In genomic region chr2:10007440-10007839, GRCh38 we compare ENCODE assay signal across 26 cellular contexts. TPM values are rescaled to one million over a fixed set of nuclear protein-coding genes. Genes with fewer than 3 reads are reported as not detected.
DNase-seq lines count a peak whose midpoint lies in the region; ATAC-seq and TF ChIP-seq lines count a peak whose summit lies in the region.
"Had no signal": no experiment of that assay in that cellular context is flagged by ENCODE, and none has a peak within 500 bp of the region (broad histone marks: within the 10 kb centered on the region; RNA-seq: fewer than 3 reads in every experiment).

No MANE protein-coding gene starts in this region.

- 76 to 89% methylated on average over 9 of the region's 9 CpGs for WGBS in heart right ventricle, 2 donors
- no CpG with 5 or more reads among the region's 9 CpGs for WGBS in neuronal stem cell (ENCODE audit: extremely low coverage in 2 of 2, insufficient read length in 2 of 2, insufficient replicate concordance in 1 of 2), 2 donors

- H3K4me3 Mint-ChIP-seq in chondrocyte (ENCODE audit: unreplicated experiment): no peak overlapping the region
- no peak overlapping the region for H3K4me3 Mint-ChIP-seq in immature natural killer cell
- H3K4me3 Mint-ChIP-seq: activated CD8-positive, alpha-beta T cell treated with anti-CD3 and anti-CD28 coated beads for 36 hours; IgD-negative memory B cell; stimulated activated naive CD8-positive, alpha-beta T cell treated with anti-CD3 and anti-CD28 coated beads, Interleukin-15, Interleukin-2, amounts not matched to agents 100 ng/mL and 50 ng/mL, for 24 hours had no signal

- H3K27me3 ChIP-seq in heart right ventricle (peaks cover 0 to 16% (median 0%) of the 10 kb centered on the region in 7 donors), neuronal stem cell (ENCODE audit: control insufficient read depth in 3 of 3, insufficient read depth in 3 of 3, low read depth in 1 of 3, low read length in 3 of 3) (peaks cover 0 to 1% (median 0%) of the 10 kb centered on the region in 3 experiments), tibial artery (no peaks in the 10 kb centered on the region)
- H3K27me3 ChIP-seq: colonic mucosa, uterus had no signal

- H3K36me3 Mint-ChIP-seq in chondrocyte (ENCODE audit: low read depth): no peaks in the 10 kb centered on the region
- no peaks in the 10 kb centered on the region for H3K36me3 Mint-ChIP-seq in immature natural killer cell

- no peak overlapping the region for H3K14ac ChIP-seq in neuronal stem cell (ENCODE audit: low read length)

- H2BK15ac ChIP-seq in neuronal stem cell (ENCODE audit: low read length): no peak overlapping the region

- peak overlapping the region in 6 of 10 donors; percentile 37 to 80 (median 74) for H3K27ac ChIP-seq in heart right ventricle
- no peak overlapping the region for H3K27ac ChIP-seq in neuronal stem cell (replicated peaks; ENCODE audit: low read length)
- H3K27ac ChIP-seq in tibial artery: peak overlapping the region; percentile 73 to 84
- H3K27ac ChIP-seq: C4-2B, colonic mucosa, neutrophil had no signal

- no peak overlapping the region for H3K9ac ChIP-seq in neuronal stem cell (ENCODE audit: low read depth, low read length, poor library complexity)

- no peak overlapping the region for H2AK5ac ChIP-seq in neuronal stem cell (ENCODE audit: low read depth, low read length)

- H4K8ac ChIP-seq in neuronal stem cell (ENCODE audit: low read depth, low read length): no peak overlapping the region

- H2BK120ac ChIP-seq in neuronal stem cell (ENCODE audit: low read depth, low read length): no peak overlapping the region

- H2AFZ ChIP-seq in neuronal stem cell (ENCODE audit: low read length): peak overlapping the region; percentile 5

- H3K27me3 Mint-ChIP-seq in chondrocyte (ENCODE audit: low read depth) (no peaks in the 10 kb centered on the region), immature natural killer cell (ENCODE audit: low read depth in 3 of 3) (peaks cover 2 to 5% (median 3%) of the 10 kb centered on the region in 3 donors)

- H3K4me1 ChIP-seq in heart right ventricle: peaks cover 21 to 54% (median 40%) of the 10 kb centered on the region in 9 donors
- peaks cover 5 to 13% of the 10 kb centered on the region in 2 donors for H3K4me1 ChIP-seq in neuronal stem cell (ENCODE audit: control insufficient read depth in 2 of 2, insufficient read depth in 1 of 2, low read depth in 1 of 2, low read length in 2 of 2)
- H3K4me1 ChIP-seq in tibial artery: peaks cover 3 to 72% (median 61%) of the 10 kb centered on the region in 4 donors
- H3K4me1 ChIP-seq: colonic mucosa had no signal

- H2BK12ac ChIP-seq in neuronal stem cell (ENCODE audit: low read length): no peak overlapping the region

- ATAC-seq in heart right ventricle (no peak), Right ventricle myocardium superior (ENCODE audit: poor library complexity) (no peak), GM19035 (IDR thresholded peaks at IDR 0.05; ENCODE audit: unreplicated experiment) (no peak)

- TF ChIP-seq CTCF in heart right ventricle (IDR thresholded peaks at IDR 0.05) (no peak), chondrocyte (IDR thresholded peaks at IDR 0.05) (no peak), tibial artery (IDR thresholded peaks at IDR 0.05) (no peak)

- peaks cover 26% of the 10 kb centered on the region for H3K4me1 Mint-ChIP-seq in chondrocyte (ENCODE audit: low read depth)
- peaks cover 0 to 6% of the 10 kb centered on the region in 2 donors for H3K4me1 Mint-ChIP-seq in immature natural killer cell
- H3K4me1 Mint-ChIP-seq: IgD-negative memory B cell had no signal

- DNase-seq in heart right ventricle (no peak), Right ventricle myocardium superior (no peak), chondrocyte (ENCODE audit: low spot score) (peak; percentile 32), neuronal stem cell (ENCODE audit: low spot score) (no peak), tibial artery (peak in 1 of 2 donors; percentile 76), MV-4-11 (lab: John Stamatoyannopoulos, UW) (no peak), immature natural killer cell (no peak)
- DNase-seq: activated CD4-positive, CD25-positive, alpha-beta regulatory T cell; activated CD8-positive, alpha-beta T cell treated with anti-CD3 and anti-CD28 coated beads for 36 hours; activated naive CD4-positive, alpha-beta T cell treated with anti-CD3 and anti-CD28 coated beads, Interleukin-2, amount 50 U/mL, for 16 hours; activated T-cell treated with anti-CD3 and anti-CD28 coated beads, Interleukin-2, amount 50 U/mL, for 1 hour; colonic mucosa; foreskin melanocyte; GDM1; NCI-H1436; NCI-H774; OCI-M1; SHP77 treated with DMSO at 0.1 percent for 48 hours; stimulated activated CD4-positive, alpha-beta T cell treated with anti-CD3 and anti-CD28 coated beads, Interleukin-1b, Interleukin-23, amount 100 ng/mL, for 48 hours; uterus had no signal

- H3K18ac ChIP-seq in neuronal stem cell (ENCODE audit: low read length): no peak overlapping the region

- peaks cover 4% of the 10 kb centered on the region for H3K79me1 ChIP-seq in neuronal stem cell (ENCODE audit: low read depth, low read length)

- H2BK5ac ChIP-seq in neuronal stem cell (ENCODE audit: low read length): no peak overlapping the region

- intact Hi-C loops in heart right ventricle (cut with DNase I): no loop called here
- intact Hi-C loops in Right ventricle myocardium superior (cut with DNase I): loop anchor here (5.0 kb wide), 1 partner anchor 35 kb away; the partner anchor contains the start of gene KLF11
- intact Hi-C loops in tibial artery (cut with DNase I; ENCODE audit: low total_unique reads): loop anchor here (5.0 kb wide), 1 partner anchor 35 kb away; the partner anchor contains the start of gene KLF11

- H3K27ac Mint-ChIP-seq in chondrocyte (ENCODE audit: unreplicated experiment) (no peak overlapping the region), immature natural killer cell (no peak overlapping the region)
- H3K27ac Mint-ChIP-seq: activated CD8-positive, alpha-beta T cell treated with anti-CD3 and anti-CD28 coated beads for 36 hours; IgD-negative memory B cell; stimulated activated naive CD8-positive, alpha-beta T cell treated with anti-CD3 and anti-CD28 coated beads, Interleukin-15, Interleukin-2, amounts not matched to agents 100 ng/mL and 50 ng/mL, for 24 hours had no signal

- H3K9me3 ChIP-seq in heart right ventricle (no peaks in the 10 kb centered on the region), neuronal stem cell (replicated peaks in 1 of 2; ENCODE audit: control insufficient read depth in 2 of 2, insufficient read depth in 1 of 2, low read depth in 1 of 2, low read length in 2 of 2) (peaks cover 0 to 2% of the 10 kb centered on the region in 2 donors), tibial artery (no peaks in the 10 kb centered on the region)
- H3K9me3 ChIP-seq: colonic mucosa, mucosa of descending colon, neutrophil, uterus had no signal

- no peak overlapping the region for H4K91ac ChIP-seq in neuronal stem cell (ENCODE audit: low read depth, low read length, poor library complexity)

- H3K4me3 ChIP-seq in heart right ventricle (no peak overlapping the region), neuronal stem cell (ENCODE audit: low read length in 2 of 2) (no peak overlapping the region), tibial artery (no peak overlapping the region)
- H3K4me3 ChIP-seq: colonic mucosa, mucosa of descending colon, uterus had no signal

- H3K4me2 ChIP-seq in neuronal stem cell (ENCODE audit: insufficient read depth, low read length, poor library complexity, severe bottlenecking): no peak overlapping the region

- H3K23ac ChIP-seq in neuronal stem cell (ENCODE audit: low read depth, low read length, poor library complexity): no peak overlapping the region

- H3K9me3 Mint-ChIP-seq in chondrocyte (ENCODE audit: low read depth) (no peaks in the 10 kb centered on the region), immature natural killer cell (no peaks in the 10 kb centered on the region)
- H3K9me3 Mint-ChIP-seq: activated CD8-positive, alpha-beta T cell treated with anti-CD3 and anti-CD28 coated beads for 36 hours; IgD-negative memory B cell; stimulated activated naive CD8-positive, alpha-beta T cell treated with anti-CD3 and anti-CD28 coated beads, Interleukin-15, Interleukin-2, amounts not matched to agents 100 ng/mL and 50 ng/mL, for 24 hours had no signal

- H3K36me3 ChIP-seq in heart right ventricle (no peaks in the 10 kb centered on the region), neuronal stem cell (replicated peaks in 1 of 2; ENCODE audit: control insufficient read depth in 2 of 2, insufficient read depth in 2 of 2, low read length in 2 of 2) (no peaks in the 10 kb centered on the region), tibial artery (no peaks in the 10 kb centered on the region)
- H3K36me3 ChIP-seq: colonic mucosa, neutrophil, uterus had no signal

- no peak overlapping the region for H3K4ac ChIP-seq in neuronal stem cell (ENCODE audit: low read length)

RNA-seq across cellular contexts. Expression of gene KLF11, which starts 35.9 kb away (rescaled TPM):
- total RNA-seq in heart right ventricle (10 to 100 TPM; 13.3 to 33.7 (median 20.0) TPM), Right ventricle myocardium superior (24.4 TPM), chondrocyte (10.7 to 16.2 TPM (median 15.2 TPM) in 3 replicates)
- polyA plus RNA-seq in heart right ventricle (1 to 10 TPM; 6.1 to 7.2 TPM), immature natural killer cell (10 to 100 TPM; 10.5 to 18.8 (median 11.7) TPM)
- polyA plus RNA-seq in neuronal stem cell (2013, experiment 1 of 2): 3.0 TPM
- 2.9 TPM for polyA plus RNA-seq in neuronal stem cell (2013, experiment 2 of 2)

RNA-seq across cellular contexts. Expression of gene GRHL1, which starts 55.9 kb away (rescaled TPM):
- total RNA-seq in heart right ventricle (1 to 10 TPM in 5 of 10 donors, under 1 TPM in 5; 0.57 to 3.0 (median 1.2) TPM), Right ventricle myocardium superior (1.0 TPM), chondrocyte (0.31 to 0.59 TPM (median 0.42 TPM) in 3 replicates)
- polyA plus RNA-seq in heart right ventricle (under 1 TPM; 0.29 to 0.80 TPM), immature natural killer cell (1 to 10 TPM in 1 of 3 donors, under 1 TPM in 2; 0.52 to 1.9 (median 0.73) TPM)
- polyA plus RNA-seq in neuronal stem cell (2013, experiment 1 of 2): 1.8 TPM
- 1.9 TPM for polyA plus RNA-seq in neuronal stem cell (2013, experiment 2 of 2)

Comparison
In these comparisons a context has a peak if more than half of its experiments do, and no peak if none do; other contexts are left out.
1. intact Hi-C loops: an anchor here in Right ventricle myocardium superior (5.0 kb wide) and tibial artery (5.0 kb wide); none called in heart right ventricle.